ENCODE assay signal across 20 cellular contexts in the genomic region with DNA sequence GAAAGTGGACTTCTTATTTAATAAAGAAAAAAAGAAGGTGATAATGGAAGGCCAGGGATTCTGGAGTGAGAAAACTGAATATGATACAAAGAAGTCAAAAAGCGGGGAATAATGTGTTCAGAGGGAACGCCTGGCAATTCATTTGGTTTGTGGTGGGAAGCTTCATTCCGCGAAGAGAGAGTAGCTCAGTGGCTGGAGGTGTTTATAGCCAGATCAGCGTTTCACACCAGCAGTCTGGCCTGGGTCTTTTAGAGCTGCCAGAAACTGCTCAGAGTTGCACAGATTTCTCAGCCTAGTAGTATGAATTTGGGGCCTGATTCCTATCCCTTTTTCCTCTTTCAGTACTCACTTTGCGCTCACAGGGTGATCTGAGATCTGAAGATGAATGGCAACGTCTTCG.
DNase-seq lines count a peak whose midpoint lies in the region; TF ChIP-seq lines count a peak whose summit lies in the region.
"Had no signal": no experiment of that assay in that cellular context is flagged by ENCODE, and none has a peak within 500 bp of the region (broad histone marks: within the 10 kb centered on the region; RNA-seq: fewer than 3 reads in every experiment).

No MANE protein-coding gene starts in this region.

- H3K4me2 ChIP-seq in hepatocyte (no peak overlapping the region), smooth muscle cell (peak overlapping the region; percentile 75)

- H3K4me1 Mint-ChIP-seq in HFFc6 (ENCODE audit: low read depth), result peaks cover 100% of the 10 kb centered on the region
- H3K4me1 Mint-ChIP-seq: natural killer cell had no signal

- H3K9me3 Mint-ChIP-seq in HFFc6, result no peaks in the 10 kb centered on the region
- H3K9me3 Mint-ChIP-seq: activated CD4-positive, alpha-beta memory T cell treated with anti-CD3 and anti-CD28 coated beads for 36 hours; natural killer cell; T-helper 1 cell treated with Interleukin-12 subunit alpha and Interleukin-12 subunit beta and Interleukin-4 antibody, amounts not matched to agents 30 μg/mL and 1 μg/mL, for 36 hours had no signal

- no peak for TF ChIP-seq CTCF in HFFc6 (IDR thresholded peaks at IDR 0.05)
- no peak for TF ChIP-seq CTCF in hepatocyte (IDR thresholded peaks at IDR 0.05; ENCODE audit: poor library complexity)
- TF ChIP-seq CTCF in smooth muscle cell (IDR thresholded peaks at IDR 0.05; ENCODE audit: borderline replicate concordance, insufficient read depth, poor library complexity, severe bottlenecking), result no peak

- H3K36me3 Mint-ChIP-seq in HFFc6 (ENCODE audit: low read depth), result peaks cover 20% of the 10 kb centered on the region
- H3K36me3 Mint-ChIP-seq: activated CD4-positive, alpha-beta memory T cell treated with anti-CD3 and anti-CD28 coated beads for 36 hours; natural killer cell had no signal

- H3F3A ChIP-seq in smooth muscle cell (ENCODE audit: low read depth), result peaks cover 35% of the 10 kb centered on the region

- H3K9ac ChIP-seq in smooth muscle cell (ENCODE audit: low read depth), result no peak overlapping the region

- H4K20me1 ChIP-seq in hepatocyte (ENCODE audit: insufficient read depth, poor library complexity, severe bottlenecking), result no peaks in the 10 kb centered on the region
- H4K20me1 ChIP-seq in smooth muscle cell (ENCODE audit: low read depth), result peaks cover 66% of the 10 kb centered on the region

- no peak overlapping the region for H2AFZ ChIP-seq in hepatocyte
- no peak overlapping the region for H2AFZ ChIP-seq in smooth muscle cell (ENCODE audit: low read depth)

- DNase-seq in HFFc6, result no peak
- DNase-seq in hepatocyte (ENCODE audit: low spot score), result no peak
- no peak for DNase-seq in smooth muscle cell (lab: John Stamatoyannopoulos, UW; ENCODE audit: unreplicated experiment)
- no peak for DNase-seq in HCEC 1CT
- no peak for DNase-seq in NCI-H1694 (lab: John Stamatoyannopoulos, UW)
- DNase-seq in NCI-H510A treated with DMSO at 0.1 percent for 48 hours (lab: John Stamatoyannopoulos, UW), result no peak
- DNase-seq: activated CD4-positive, alpha-beta memory T cell treated with anti-CD3 and anti-CD28 coated beads for 36 hours; activated naive CD4-positive, alpha-beta T cell treated with anti-CD3 and anti-CD28 coated beads, Interleukin-2, amount 50 U/mL, for 16 hours; activated T-cell treated with anti-CD3 and anti-CD28 coated beads, Interleukin-2, amount 50 U/mL, for 1 hour; COR-L47; effector CD4-positive, alpha-beta T cell; MV-4-11; natural killer cell; NCI-H2081; NCI-H446 treated with DMSO at 0.1 percent for 48 hours; stimulated activated CD4-positive, alpha-beta T cell treated with anti-CD3 and anti-CD28 coated beads, Interleukin-15, amount 100 ng/mL, for 24 hours; stimulated activated naive CD4-positive, alpha-beta T cell treated with Interleukin-2 at 50 U/mL for 16 hours; WERI-Rb-1 had no signal

- H3K27ac ChIP-seq in angular gyrus (ENCODE audit: low read depth, low read length), result peak overlapping the region; percentile 82
- peak overlapping the region; percentile 6 for H3K27ac ChIP-seq in hepatocyte
- H3K27ac ChIP-seq in smooth muscle cell (ENCODE audit: low read depth), result peak overlapping the region; percentile 79
- H3K27ac ChIP-seq: WERI-Rb-1 had no signal

- H3K4me3 ChIP-seq in hepatocyte, result no peak overlapping the region
- no peak overlapping the region for H3K4me3 ChIP-seq in smooth muscle cell

- peak overlapping the region; percentile 31 for H3K4me3 Mint-ChIP-seq in HFFc6
- H3K4me3 Mint-ChIP-seq: activated CD4-positive, alpha-beta memory T cell treated with anti-CD3 and anti-CD28 coated beads for 36 hours; natural killer cell; T-helper 1 cell treated with Interleukin-12 subunit alpha and Interleukin-12 subunit beta and Interleukin-4 antibody, amounts not matched to agents 30 μg/mL and 1 μg/mL, for 36 hours had no signal

- H3K36me3 ChIP-seq in hepatocyte (replicated peaks; ENCODE audit: insufficient read depth, low read depth), result no peaks in the 10 kb centered on the region
- H3K36me3 ChIP-seq in smooth muscle cell (ENCODE audit: low read depth), result no peaks in the 10 kb centered on the region
- H3K36me3 ChIP-seq: WERI-Rb-1 had no signal

- WGBS in hepatocyte (ENCODE audit: low lambda C conversion rate, missing lambda C conversion rate), result 78% methylated on average over 8 of the region's 8 CpGs
- 44% methylated on average over 8 of the region's 8 CpGs for WGBS in smooth muscle cell (ENCODE audit: low lambda C conversion rate)

- H3K27me3 ChIP-seq in hepatocyte (no peaks in the 10 kb centered on the region), smooth muscle cell (ENCODE audit: low read depth) (no peaks in the 10 kb centered on the region)

- H3K27me3 Mint-ChIP-seq in HFFc6 (ENCODE audit: insufficient read depth), result peaks cover 4% of the 10 kb centered on the region; the same call in 1 of the 2 replicates
- H3K27me3 Mint-ChIP-seq: activated CD4-positive, alpha-beta memory T cell treated with anti-CD3 and anti-CD28 coated beads for 36 hours had no signal

- H3K27ac Mint-ChIP-seq in HFFc6, result peak overlapping the region; percentile 78
- H3K27ac Mint-ChIP-seq: activated CD4-positive, alpha-beta memory T cell treated with anti-CD3 and anti-CD28 coated beads for 36 hours; natural killer cell; T-helper 1 cell treated with Interleukin-12 subunit alpha and Interleukin-12 subunit beta and Interleukin-4 antibody, amounts not matched to agents 30 μg/mL and 1 μg/mL, for 36 hours had no signal

- no peaks in the 10 kb centered on the region for H3K9me3 ChIP-seq in hepatocyte (ENCODE audit: low read depth)
- no peaks in the 10 kb centered on the region for H3K9me3 ChIP-seq in smooth muscle cell (replicated peaks; ENCODE audit: low read depth)

- H3K4me1 ChIP-seq in hepatocyte (ENCODE audit: insufficient read depth) (peaks cover 28% of the 10 kb centered on the region), smooth muscle cell (ENCODE audit: low read depth) (peaks cover 75% of the 10 kb centered on the region)

- no peaks in the 10 kb centered on the region for H3K9me2 ChIP-seq in hepatocyte (replicated peaks; ENCODE audit: insufficient read depth)

- H3K79me2 ChIP-seq in hepatocyte, result peaks cover 51% of the 10 kb centered on the region
- peaks cover 73% of the 10 kb centered on the region for H3K79me2 ChIP-seq in smooth muscle cell (ENCODE audit: low read depth)

Comparison
In these comparisons a context has a peak if more than half of its experiments do, and no peak if none do; other contexts are left out.
1. H3K27ac ChIP-seq: peak in every context shown above with its lines; median percentile 82 in angular gyrus; 79 in smooth muscle cell; 6 in hepatocyte.